In genomic region chr10:104243009-104243408, GRCh38 we compare ENCODE assay signal across 2 cellular contexts. TPM values are rescaled to one million over a fixed set of nuclear protein-coding genes. Genes with fewer than 3 reads are reported as not detected.
"Had no signal": no experiment of that assay in that cellular context is flagged by ENCODE, and none has a peak within 500 bp of the region (broad histone marks: within the 10 kb centered on the region; RNA-seq: fewer than 3 reads in every experiment).

No MANE protein-coding gene starts in this region.

RNA-seq across cellular contexts. Expression of gene CFAP43, which starts 10.8 kb away (rescaled TPM):
- total RNA-seq: activated naive CD8-positive, alpha-beta T cell treated with anti-CD3 and anti-CD28 coated beads for 36 hours had no signal
- polyA plus RNA-seq: IgD-negative memory B cell had no signal
